1 cellular context compared by ENCODE assay signal in genomic region chr5:175021886-175022285, GRCh38.
TF ChIP-seq lines count a peak whose summit lies in the region.

No MANE protein-coding gene starts in this region.

TF ChIP-seq in GM23338, 12 proteins besides CTCF, POLR2A, EP300 and RAD21 (continued from another document):
- TF ChIP-seq ZNF462 (CRISPR knock-in tag; IDR thresholded peaks at IDR 0.05) (no peak), POLR2AphosphoS5 (IDR thresholded peaks at IDR 0.05; ENCODE audit: low read depth) (no peak), EZH2phosphoT487 (IDR thresholded peaks at IDR 0.05; ENCODE audit: unreplicated experiment) (no peak), STAT1 (IDR thresholded peaks at IDR 0.05; ENCODE audit: unreplicated experiment) (no peak), ZNF331 (CRISPR knock-in tag; IDR thresholded peaks at IDR 0.05; ENCODE audit: low read depth) (no peak)
TF ChIP-seq in GM23338: peak in this region for 0.
